Comparison of ENCODE assay signal across 34 cellular contexts in genomic region chr12:50894216-50894615, GRCh38. TPM values are rescaled to one million over a fixed set of nuclear protein-coding genes. Genes with fewer than 3 reads are reported as not detected.
"Had no signal": no experiment of that assay in that cellular context is flagged by ENCODE, and none has a peak within 500 bp of the region (broad histone marks: within the 10 kb centered on the region; RNA-seq: fewer than 3 reads in every experiment).

No MANE protein-coding gene starts in this region.

- H3K4me3 ChIP-seq: left lung, lower lobe of right lung, pancreas, prostate gland, smooth muscle cell, tibial nerve, uterus had no signal

- H3K27me3 ChIP-seq: left lung, pancreas, tibial nerve, uterus had no signal

- H3K36me3 ChIP-seq: left lung, lower lobe of right lung, pancreas, prostate gland, tibial nerve, uterus had no signal

- DNase-seq: hypothalamus; immature natural killer cell; kidney; left colon; left lung; lower lobe of right lung; mammary epithelial cell; mesenchymal stem cell; naive thymus-derived CD8-positive, alpha-beta T cell; nucleus accumbens; pancreas; posterior cingulate gyrus; retina; right cardiac atrium; stimulated activated CD4-positive, alpha-beta T cell treated with anti-CD3 and anti-CD28 coated beads, Interleukin-1b, Interleukin-23, amount 100 ng/mL, for 48 hours; stimulated activated CD4-positive, alpha-beta T cell treated with anti-CD3 and anti-CD28 coated beads, Interleukin-2, amount 100 ng/mL, for 48 hours; stimulated activated CD4-positive, alpha-beta T cell treated with anti-CD3 and anti-CD28 coated beads, Interleukin-4, amount 100 ng/mL, for 4 hours; stimulated activated CD8-positive, alpha-beta memory T cell treated with anti-CD3 and anti-CD28 coated beads, Interleukin-4, amount 100 ng/mL, for 48 hours; stimulated activated naive CD4-positive, alpha-beta T cell treated with Interleukin-2 at 50 U/mL for 16 hours; stimulated activated naive CD8-positive, alpha-beta T cell treated with anti-CD3 and anti-CD28 coated beads, Interleukin-15, amount 100 ng/mL, for 72 hours; substantia nigra; uterus had no signal

- H3K27ac ChIP-seq: left lung, lower lobe of right lung, pancreas, prostate gland, tibial nerve, uterus had no signal

- ATAC-seq: left colon; left lung; lower lobe of right lung; naive thymus-derived CD8-positive, alpha-beta T cell; pancreas; right cardiac atrium; sciatic nerve; stimulated activated memory B cell treated with anti-CD40 and anti-IgM and Interleukin-4, amounts not matched to agents 10 μg/mL and 1 μg/mL and 100 μg/mL, for 72 hours; stimulated activated naive CD8-positive, alpha-beta T cell treated with anti-CD3 and anti-CD28 coated beads, Interleukin-15, amount 100 ng/mL, for 72 hours had no signal

- H3K9me3 ChIP-seq: lower lobe of right lung, pancreas, prostate gland, uterus had no signal

- H3K4me2 ChIP-seq: smooth muscle cell had no signal

- H3K4me1 ChIP-seq: left lung, lower lobe of right lung, pancreas, prostate gland, tibial nerve, uterus had no signal

RNA-seq across cellular contexts. Expression of gene TMPRSS12, which starts 51.5 kb away (rescaled TPM):
- total RNA-seq: kidney; left colon; left lung; liver; lower lobe of right lung; mammary epithelial cell; mononuclear cell; naive thymus-derived CD8-positive, alpha-beta T cell; neural crest cell; osteoblast; right cardiac atrium; sciatic nerve; smooth muscle cell; temporal lobe; tibial nerve; ureter; uterus had no signal
- polyA plus RNA-seq: immature natural killer cell; liver; mammary epithelial cell; naive thymus-derived CD8-positive, alpha-beta T cell; pancreas; right cardiac atrium; smooth muscle cell; thymus had no signal

RNA-seq across cellular contexts. Expression of gene HIGD1C, which starts 58.1 kb away (rescaled TPM):
- total RNA-seq: kidney; left colon; left lung; liver; lower lobe of right lung; mammary epithelial cell; mononuclear cell; naive thymus-derived CD8-positive, alpha-beta T cell; neural crest cell; osteoblast; pancreas; prostate gland; right cardiac atrium; sciatic nerve; smooth muscle cell; temporal lobe; tibial nerve; ureter; uterus had no signal
- polyA plus RNA-seq: immature natural killer cell; liver; mammary epithelial cell; naive thymus-derived CD8-positive, alpha-beta T cell; pancreas; right cardiac atrium; smooth muscle cell; thymus had no signal
